8 cellular contexts compared by ENCODE assay signal in genomic region chr14:101731187-101732080, GRCh38. TPM values are rescaled to one million over a fixed set of nuclear protein-coding genes. Genes with fewer than 3 reads are reported as not detected.
DNase-seq lines count a peak whose midpoint lies in the region; ATAC-seq lines count a peak whose summit lies in the region.

No MANE protein-coding gene starts in this region.

- DNase-seq in NCI-H226: peak; percentile 85
- peak; percentile 80 for DNase-seq in activated CD4-positive, alpha-beta T cell treated with anti-CD3 and anti-CD28 coated beads, Interleukin-2, amount 50 U/mL, for 1 hour
- peak; percentile 68 for DNase-seq in dermis blood vessel endothelial cell
- peak; percentile 73 for DNase-seq in mucosa of gallbladder (ENCODE audit: low spot score)
- DNase-seq in stimulated activated CD8-positive, alpha-beta memory T cell treated with anti-CD3 and anti-CD28 coated beads, Interleukin-7, amount 100 ng/mL, for 1 hour (ENCODE audit: low read depth in 2 of 2): peak; percentile 48 to 59
- DNase-seq in amniotic stem cell (lab: John Stamatoyannopoulos, UW): no peak

- ATAC-seq in GM18868 (IDR thresholded peaks at IDR 0.05; ENCODE audit: unreplicated experiment): peak; percentile 91
- peak; percentile 77 for ATAC-seq in HG03108 (IDR thresholded peaks at IDR 0.05; ENCODE audit: unreplicated experiment)

RNA-seq across cellular contexts. Expression of gene PPP2R5C, which starts 30.1 kb away (rescaled TPM):
- total RNA-seq in dermis blood vessel endothelial cell: 80.8 and 88.9 TPM in 2 replicates
- 134 TPM for total RNA-seq in mucosa of gallbladder
